ENCODE assay signal across 15 cellular contexts in genomic region chr17:38603786-38604478, GRCh38. TPM values are rescaled to one million over a fixed set of nuclear protein-coding genes. Genes with fewer than 3 reads are reported as not detected.
DNase-seq lines count a peak whose midpoint lies in the region; TF ChIP-seq lines count a peak whose summit lies in the region.
"Had no signal": no experiment of that assay in that cellular context is flagged by ENCODE, and none has a peak within 500 bp of the region (broad histone marks: within the 10 kb centered on the region; RNA-seq: fewer than 3 reads in every experiment).

No MANE protein-coding gene starts in this region.

- H3K4me3 Mint-ChIP-seq in Caco-2 (ENCODE audit: unreplicated experiment) (peak overlapping the region; percentile 4), brain (peak overlapping the region; percentile 72 to 85 (median 83))
- H3K4me3 Mint-ChIP-seq: dendritic cell treated with granulocyte-macrophage colony-stimulating factor and Interleukin-4, amounts not matched to agents 40 ng/mL and 50 ng/mL, for 4 days had no signal

- H3K9me3 Mint-ChIP-seq in Caco-2 (ENCODE audit: unreplicated experiment) (no peaks in the 10 kb centered on the region), brain (peaks cover 0 to 3% (median 0%) of the 10 kb centered on the region in 5 experiments)
- H3K9me3 Mint-ChIP-seq: activated naive CD4-positive, alpha-beta T cell treated with anti-CD3 and anti-CD28 coated beads, Interleukin-2, amount 50 U/mL, for 72 hours; dendritic cell treated with granulocyte-macrophage colony-stimulating factor and Interleukin-4, amounts not matched to agents 40 ng/mL and 50 ng/mL, for 4 days had no signal

- peaks cover 16% of the 10 kb centered on the region for H4K20me1 ChIP-seq in BLaER1

- H3K9ac ChIP-seq in BLaER1 (no peak overlapping the region), mesendoderm (ENCODE audit: low read length) (no peak overlapping the region)

- H3K79me1 ChIP-seq in mesendoderm (ENCODE audit: low read length), result no peaks in the 10 kb centered on the region

- intact Hi-C loops in Caco-2 (cut with micrococcal nuclease; ENCODE audit: unreplicated experiment), result loop anchor here (1.0 kb wide), 1 partner anchor 59 kb away; no protein-coding TSS in a partner anchor

- H3K36me3 ChIP-seq in BLaER1, result no peaks in the 10 kb centered on the region
- H3K36me3 ChIP-seq in Caco-2 (ENCODE audit: control insufficient read depth, insufficient read depth, low read length), result no peaks in the 10 kb centered on the region
- H3K36me3 ChIP-seq in mesendoderm (ENCODE audit: control insufficient read depth, insufficient read depth, low read length), result no peaks in the 10 kb centered on the region
- no peaks in the 10 kb centered on the region for H3K36me3 ChIP-seq in Peyer's patch
- no peaks in the 10 kb centered on the region for H3K36me3 ChIP-seq in WERI-Rb-1
- H3K36me3 ChIP-seq: brain microvascular endothelial cell, gastrocnemius medialis had no signal

- no peak overlapping the region for H2BK120ac ChIP-seq in mesendoderm (ENCODE audit: low read depth, low read length)

- DNase-seq in Caco-2 (no peak), mesendoderm (no peak), D341Med (ENCODE audit: low spot score) (no peak), NCI-H345 treated with DMSO at 0.1 percent for 48 hours (lab: John Stamatoyannopoulos, UW; ENCODE audit: unreplicated experiment) (no peak), Peyer's patch (no peak), WERI-Rb-1 (no peak)
- DNase-seq: brain microvascular endothelial cell, gastrocnemius medialis, GDM1, NCI-H2171 had no signal

- H2AK5ac ChIP-seq in mesendoderm (ENCODE audit: low read length), result no peak overlapping the region

- 0 out of 2 replicates have a peak overlapping the region, but pooled peaks have one; percentile 1 for H3K4me2 ChIP-seq in BLaER1
- H3K4me2 ChIP-seq in mesendoderm (ENCODE audit: low read length), result no peak overlapping the region

- H2BK15ac ChIP-seq in mesendoderm (replicated peaks; ENCODE audit: low read depth), result no peak overlapping the region

- H2BK5ac ChIP-seq in mesendoderm (ENCODE audit: low read length), result no peak overlapping the region

- H3K27me3 Mint-ChIP-seq in Caco-2 (ENCODE audit: insufficient read depth, unreplicated experiment), result no peaks in the 10 kb centered on the region
- H3K27me3 Mint-ChIP-seq in brain, result peaks cover 10% of the 10 kb centered on the region

- H3K56ac ChIP-seq in mesendoderm (ENCODE audit: low read length), result peak overlapping the region; percentile 51

- peaks cover 40% of the 10 kb centered on the region for H3K4me1 Mint-ChIP-seq in Caco-2 (ENCODE audit: low read depth, unreplicated experiment)
- H3K4me1 Mint-ChIP-seq in brain, result peaks cover 78% of the 10 kb centered on the region

- TF ChIP-seq CTCF in Caco-2 (IDR thresholded peaks at IDR 0.05; ENCODE audit: insufficient read depth in 1 of 2, low read depth in 1 of 2, low read length in 1 of 2, severe bottlenecking in 1 of 2, unreplicated experiment in 1 of 2) (no peak), brain (conservative IDR thresholded peaks at IDR 0.05) (no peak), Peyer's patch (IDR thresholded peaks at IDR 0.05) (no peak), WERI-Rb-1 (IDR thresholded peaks at IDR 0.05; ENCODE audit: low read depth, low read length) (no peak)

- H3K23ac ChIP-seq in mesendoderm (ENCODE audit: low read length), result no peak overlapping the region

- no CpG with 5 or more reads among the region's 6 CpGs for WGBS in mesendoderm (ENCODE audit: extremely low coverage, insufficient coverage, low lambda C conversion rate)

- no peak overlapping the region for H3K4me3 ChIP-seq in BLaER1
- H3K4me3 ChIP-seq in Caco-2 (ENCODE audit: low read depth, low read length), result no peak overlapping the region
- H3K4me3 ChIP-seq in mesendoderm (ENCODE audit: low read length), result no peak overlapping the region
- no peak overlapping the region for H3K4me3 ChIP-seq in Peyer's patch
- no peak overlapping the region for H3K4me3 ChIP-seq in WERI-Rb-1 (ENCODE audit: low read depth, low read length)
- H3K4me3 ChIP-seq: gastrocnemius medialis, GM12878 had no signal

- CTCF ChIA-PET in Caco-2 (lab: Charles Lee), result interaction anchor here (0.5 to 3.7 kb wide), 5 partner anchors 10 to 224 kb away, joined by 3 to 14 read pairs (median 3); no protein-coding TSS in a partner anchor

- no peak overlapping the region for H3K18ac ChIP-seq in mesendoderm (ENCODE audit: low read length)

- H3K27ac ChIP-seq in BLaER1 (no peak overlapping the region), mesendoderm (ENCODE audit: low read depth, low read length) (no peak overlapping the region), Peyer's patch (no peak overlapping the region), WERI-Rb-1 (no peak overlapping the region)
- H3K27ac ChIP-seq: brain microvascular endothelial cell, gastrocnemius medialis had no signal

- H3K4me1 ChIP-seq in BLaER1 (peaks cover 56% of the 10 kb centered on the region), Caco-2 (peaks cover 41% of the 10 kb centered on the region), mesendoderm (ENCODE audit: control insufficient read depth, low read depth, low read length) (peaks cover 12% of the 10 kb centered on the region), Peyer's patch (peaks cover 0 to 25% (median 9%) of the 10 kb centered on the region in 4 donors)

- no peaks in the 10 kb centered on the region for H3K79me2 ChIP-seq in mesendoderm (ENCODE audit: control insufficient read depth, insufficient read depth, low read length)

- no peak overlapping the region for H4K5ac ChIP-seq in mesendoderm (ENCODE audit: low read length)

- H3K36me3 Mint-ChIP-seq in Caco-2 (ENCODE audit: insufficient read depth, unreplicated experiment) (peaks cover 11% of the 10 kb centered on the region), brain (no peaks in the 10 kb centered on the region)
- H3K36me3 Mint-ChIP-seq: activated naive CD4-positive, alpha-beta T cell treated with anti-CD3 and anti-CD28 coated beads, Interleukin-2, amount 50 U/mL, for 72 hours had no signal

- H4K8ac ChIP-seq in mesendoderm (ENCODE audit: low read depth, low read length), result no peak overlapping the region

- TF ChIP-seq POLR2A in Peyer's patch (IDR thresholded peaks at IDR 0.05), result no peak

- POLR2A ChIA-PET in Caco-2 (lab: Charles Lee), result interaction anchor here (0.6 to 3.2 kb wide), 2 partner anchors 10 to 73 kb away, joined by 3 to 14 read pairs; no protein-coding TSS in a partner anchor

- H3K27ac Mint-ChIP-seq in Caco-2 (ENCODE audit: unreplicated experiment) (no peak overlapping the region), brain (peak overlapping the region; percentile 74 to 98 (median 94))
- H3K27ac Mint-ChIP-seq: activated naive CD4-positive, alpha-beta T cell treated with anti-CD3 and anti-CD28 coated beads, Interleukin-2, amount 50 U/mL, for 72 hours; dendritic cell treated with granulocyte-macrophage colony-stimulating factor and Interleukin-4, amounts not matched to agents 40 ng/mL and 50 ng/mL, for 4 days had no signal

- H3K4ac ChIP-seq in mesendoderm (ENCODE audit: low read depth, low read length), result no peak overlapping the region

- H3K9me3 ChIP-seq in BLaER1 (no peaks in the 10 kb centered on the region), Caco-2 (no peaks in the 10 kb centered on the region), Peyer's patch (no peaks in the 10 kb centered on the region), WERI-Rb-1 (ENCODE audit: severe bottlenecking) (no peaks in the 10 kb centered on the region)
- H3K9me3 ChIP-seq: gastrocnemius medialis had no signal

- no TSS peak for BruUV-seq in Caco-2 (replicated peaks; lab: Mats Ljungman, UMichigan)

- peaks cover 52% of the 10 kb centered on the region for H3K27me3 ChIP-seq in BLaER1
- H3K27me3 ChIP-seq in Caco-2 (replicated peaks; ENCODE audit: control insufficient read depth, insufficient read depth, low read length), result no peaks in the 10 kb centered on the region
- H3K27me3 ChIP-seq in mesendoderm (ENCODE audit: insufficient read depth, low read length, poor library complexity), result peaks cover 3% of the 10 kb centered on the region
- no peaks in the 10 kb centered on the region for H3K27me3 ChIP-seq in Peyer's patch
- no peaks in the 10 kb centered on the region for H3K27me3 ChIP-seq in WERI-Rb-1 (ENCODE audit: insufficient read depth, low read depth, severe bottlenecking)

RNA-seq across cellular contexts. Expression of gene SRCIN1, which starts 1.8 kb away (rescaled TPM):
- total RNA-seq in Caco-2 (2022), result 23.6 and 25.8 TPM in 2 replicates
- 42.9 TPM for polyA plus RNA-seq in brain (ENCODE audit: insufficient read depth, low read depth, low replicate concordance)
- 1.5 TPM for polyA plus RNA-seq in mesendoderm (2013, experiment 1 of 2)
- 0.97 TPM for polyA plus RNA-seq in mesendoderm (2013, experiment 2 of 2)
- 10 to 100 TPM in 1 of 4 donors, 1 to 10 TPM in 3; 3.2 to 10.6 (median 8.4) TPM for total RNA-seq in Peyer's patch
